Comparison of ENCODE assay signal across 10 cellular contexts in genomic region chr1:26546375-26546774, GRCh38. TPM values are rescaled to one million over a fixed set of nuclear protein-coding genes. Genes with fewer than 3 reads are reported as not detected.
DNase-seq lines count a peak whose midpoint lies in the region; ATAC-seq and TF ChIP-seq lines count a peak whose summit lies in the region.
"Had no signal": no experiment of that assay in that cellular context is flagged by ENCODE, and none has a peak within 500 bp of the region (broad histone marks: within the 10 kb centered on the region; RNA-seq: fewer than 3 reads in every experiment).

No MANE protein-coding gene starts in this region.

- peak overlapping the region; percentile 96 for H3K9ac ChIP-seq in SU-DHL-6 (ENCODE audit: low read length)
- H3K9ac ChIP-seq in subcutaneous abdominal adipose tissue (ENCODE audit: low read length in 5 of 5) = peak overlapping the region in 1 of 5 donors; percentile 44

- H3K9me3 ChIP-seq in SU-DHL-6 (ENCODE audit: insufficient read depth, low read length) (no peaks in the 10 kb centered on the region), subcutaneous abdominal adipose tissue (ENCODE audit: control insufficient read depth in 5 of 5, low read length in 5 of 5) (no peaks in the 10 kb centered on the region)
- H3K9me3 ChIP-seq: SJSA1 had no signal

- peak overlapping the region; percentile 74 for H3K4me3 ChIP-seq in SU-DHL-6 (ENCODE audit: insufficient read depth, low read length, poor library complexity, severe bottlenecking)
- peak overlapping the region in 3 of 5 donors; percentile 22 to 61 (median 41) for H3K4me3 ChIP-seq in subcutaneous abdominal adipose tissue (ENCODE audit: low read depth in 1 of 5, low read length in 5 of 5)
- H3K4me3 ChIP-seq: SJSA1 had no signal

- H3K4me3 Mint-ChIP-seq in activated CD8-positive, alpha-beta memory T cell treated with anti-CD3 and anti-CD28 coated beads, Interleukin-2, amount 10 ng/mL, durations not matched to agents 7 days and 5 days = peak overlapping the region; percentile 95

- H3K9me3 Mint-ChIP-seq in activated CD8-positive, alpha-beta memory T cell treated with anti-CD3 and anti-CD28 coated beads, Interleukin-2, amount 10 ng/mL, durations not matched to agents 7 days and 5 days (ENCODE audit: low read depth) = no peaks in the 10 kb centered on the region

- H2AFZ ChIP-seq in SU-DHL-6 (ENCODE audit: low read depth, low read length, severe bottlenecking) = no peak overlapping the region

- H3F3A ChIP-seq in SU-DHL-6 (ENCODE audit: insufficient read depth) = peaks cover 40% of the 10 kb centered on the region

- H3K27ac ChIP-seq in SU-DHL-6 (ENCODE audit: low read depth, low read length) = peak overlapping the region; percentile 96
- peak overlapping the region; percentile 49 for H3K27ac ChIP-seq in epithelial cell of prostate
- H3K27ac ChIP-seq in subcutaneous abdominal adipose tissue (ENCODE audit: low read depth, low read length) = no peak overlapping the region
- H3K27ac ChIP-seq: SJSA1 had no signal

- peak overlapping the region; percentile 89 for H3K27ac Mint-ChIP-seq in activated CD8-positive, alpha-beta memory T cell treated with anti-CD3 and anti-CD28 coated beads, Interleukin-2, amount 10 ng/mL, durations not matched to agents 7 days and 5 days

- ATAC-seq in activated CD8-positive, alpha-beta memory T cell treated with anti-CD3 and anti-CD28 coated beads, Interleukin-2, amount 10 ng/mL, durations not matched to agents 7 days and 5 days = no peak

- H3K79me2 ChIP-seq in SU-DHL-6 (ENCODE audit: insufficient read depth, low read length) = peaks cover 24% of the 10 kb centered on the region

- H3K27me3 ChIP-seq in SU-DHL-6 (ENCODE audit: low read length) (no peaks in the 10 kb centered on the region), subcutaneous abdominal adipose tissue (ENCODE audit: control insufficient read depth in 5 of 5, insufficient read depth in 4 of 5, low read length in 5 of 5) (no peaks in the 10 kb centered on the region)
- H3K27me3 ChIP-seq: SJSA1 had no signal

- H4K20me1 ChIP-seq in SU-DHL-6 (ENCODE audit: low read depth, low read length) = no peaks in the 10 kb centered on the region

- H3K36me3 ChIP-seq in SU-DHL-6 (ENCODE audit: low read length) (no peaks in the 10 kb centered on the region), subcutaneous abdominal adipose tissue (ENCODE audit: control insufficient read depth in 5 of 5, insufficient read depth in 5 of 5, low read length in 5 of 5) (peaks cover 0 to 11% (median under 1%) of the 10 kb centered on the region in 5 donors)
- H3K36me3 ChIP-seq: SJSA1 had no signal

- H3K36me3 Mint-ChIP-seq in activated CD8-positive, alpha-beta memory T cell treated with anti-CD3 and anti-CD28 coated beads, Interleukin-2, amount 10 ng/mL, durations not matched to agents 7 days and 5 days = peaks cover 38% of the 10 kb centered on the region

- H3K9me2 ChIP-seq in SU-DHL-6 (replicated peaks; ENCODE audit: insufficient read depth, low read length) = no peaks in the 10 kb centered on the region

- H3K4me2 ChIP-seq in SU-DHL-6 (ENCODE audit: low read depth, low read length, poor library complexity, severe bottlenecking) = peak overlapping the region; percentile 87

- DNase-seq in activated CD8-positive, alpha-beta memory T cell treated with anti-CD3 and anti-CD28 coated beads, Interleukin-2, amount 10 ng/mL, durations not matched to agents 7 days and 5 days = no peak
- DNase-seq in activated CD8-positive, alpha-beta memory T cell treated with anti-CD3 and anti-CD28 coated beads for 24 hours = no peak
- DNase-seq in epithelial cell of prostate (ENCODE audit: low read depth, low spot score) = no peak
- no peak for DNase-seq in HuH-7 (ENCODE audit: low spot score)
- no peak for DNase-seq in putamen (ENCODE audit: low spot score)
- no peak for DNase-seq in NCI-H2107 treated with DMSO at 0.1 percent for 48 hours (lab: John Stamatoyannopoulos, UW; ENCODE audit: unreplicated experiment)
- DNase-seq: NCI-H226 had no signal

- CTCF ChIA-PET in activated CD8-positive, alpha-beta memory T cell treated with anti-CD3 and anti-CD28 coated beads, Interleukin-2, amount 10 ng/mL, durations not matched to agents 7 days and 5 days (lab: Charles Lee) = interaction anchor here (1.1 to 1.5 kb wide), 3 partner anchors 17 to 75 kb away, joined by 3 read pairs; partner anchors contain the start of gene RPS6KA1

- TF ChIP-seq CTCF in SU-DHL-6 (IDR thresholded peaks at IDR 0.05; ENCODE audit: insufficient read depth, low read length, poor library complexity, severe bottlenecking) = no peak

- H3K27me3 Mint-ChIP-seq in activated CD8-positive, alpha-beta memory T cell treated with anti-CD3 and anti-CD28 coated beads, Interleukin-2, amount 10 ng/mL, durations not matched to agents 7 days and 5 days = no peaks in the 10 kb centered on the region

- peaks cover 4 to 57% (median 25%) of the 10 kb centered on the region in 5 donors for H3K4me1 ChIP-seq in subcutaneous abdominal adipose tissue (ENCODE audit: control insufficient read depth in 5 of 5, insufficient read depth in 5 of 5, low read length in 5 of 5)

- H3K4me1 Mint-ChIP-seq in activated CD8-positive, alpha-beta memory T cell treated with anti-CD3 and anti-CD28 coated beads, Interleukin-2, amount 10 ng/mL, durations not matched to agents 7 days and 5 days = peaks cover 68% of the 10 kb centered on the region

RNA-seq across cellular contexts. Expression of gene RPS6KA1, which starts 16.8 kb away (rescaled TPM):
- 100 to 1,000 TPM; 158 to 181 TPM for total RNA-seq in activated CD8-positive, alpha-beta memory T cell treated with anti-CD3 and anti-CD28 coated beads, Interleukin-2, amount 10 ng/mL, durations not matched to agents 7 days and 5 days
